In the genomic region with DNA sequence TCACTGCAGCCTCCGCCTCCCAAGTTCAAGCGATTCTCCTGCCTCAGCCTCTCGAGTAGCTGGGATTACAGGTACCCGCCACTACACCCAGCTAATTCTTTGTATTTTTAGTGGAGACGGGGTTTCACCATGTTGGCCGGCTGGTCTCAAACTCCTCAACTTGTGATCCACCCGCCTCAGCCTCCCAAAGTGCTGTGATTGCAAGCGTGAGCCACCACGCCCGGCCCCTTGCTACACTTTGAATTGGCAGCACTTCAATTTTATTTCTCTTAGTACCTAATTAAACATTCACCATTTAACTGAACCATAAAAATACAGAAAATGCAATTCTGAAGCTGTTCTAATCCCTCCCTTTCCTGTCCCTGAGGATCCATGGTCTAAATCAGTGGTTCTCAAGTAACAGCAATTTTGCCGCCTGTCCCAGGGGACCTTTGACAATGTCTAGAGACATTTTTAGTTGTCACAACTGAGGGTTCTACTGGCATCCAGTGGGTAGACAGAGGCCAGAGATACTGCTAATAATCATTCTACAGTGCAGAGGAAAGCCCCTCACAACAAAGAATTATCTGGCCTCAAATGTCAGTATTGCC, we compare ENCODE assay signal across 23 cellular contexts. TPM values are rescaled to one million over a fixed set of nuclear protein-coding genes. Genes with fewer than 3 reads are reported as not detected.
"Had no signal": no experiment of that assay in that cellular context is flagged by ENCODE, and none has a peak within 500 bp of the region (broad histone marks: within the 10 kb centered on the region; RNA-seq: fewer than 3 reads in every experiment).

No MANE protein-coding gene starts in this region.

- H3K4me3 Mint-ChIP-seq: activated CD4-positive, alpha-beta memory T cell treated with anti-CD3 and anti-CD28 coated beads for 36 hours; activated naive CD8-positive, alpha-beta T cell treated with anti-CD3 and anti-CD28 coated beads, Interleukin-2, amount 10 ng/mL, durations not matched to agents 7 days and 5 days; nephron; stimulated activated naive B cell treated with anti-CD40 and anti-IgM and Interleukin-4, amounts not matched to agents 10 μg/mL and 1 μg/mL and 100 μg/mL, for 72 hours had no signal

- ATAC-seq: left ventricle myocardium superior; pancreas; psoas muscle; stimulated activated naive B cell treated with anti-CD40 and anti-IgM and Interleukin-4, amounts not matched to agents 10 μg/mL and 1 μg/mL and 100 μg/mL, for 72 hours; upper lobe of right lung had no signal

- H3K27ac ChIP-seq: pancreas, psoas muscle, right atrium auricular region, stomach, thyroid gland, upper lobe of right lung, VCaP had no signal

- H3K4me1 Mint-ChIP-seq: nephron; stimulated activated naive B cell treated with anti-CD40 and anti-IgM and Interleukin-4, amounts not matched to agents 10 μg/mL and 1 μg/mL and 100 μg/mL, for 72 hours had no signal

- H3K27me3 Mint-ChIP-seq: activated CD4-positive, alpha-beta memory T cell treated with anti-CD3 and anti-CD28 coated beads for 36 hours; activated naive CD8-positive, alpha-beta T cell treated with anti-CD3 and anti-CD28 coated beads, Interleukin-2, amount 10 ng/mL, durations not matched to agents 7 days and 5 days; stimulated activated naive B cell treated with anti-CD40 and anti-IgM and Interleukin-4, amounts not matched to agents 10 μg/mL and 1 μg/mL and 100 μg/mL, for 72 hours had no signal

- DNase-seq: activated CD4-positive, alpha-beta memory T cell treated with anti-CD3 and anti-CD28 coated beads for 36 hours; activated CD4-positive, alpha-beta T cell treated with anti-CD3 and anti-CD28 coated beads for 4 hours; activated naive CD4-positive, alpha-beta T cell; activated naive CD8-positive, alpha-beta T cell treated with anti-CD3 and anti-CD28 coated beads, Interleukin-2, amount 10 ng/mL, durations not matched to agents 7 days and 5 days; activated T-cell treated with anti-CD3 and anti-CD28 coated beads, Interleukin-2, amount 50 U/mL, for 48 hours; caudate nucleus; foreskin fibroblast; islet precursor cell; left ventricle myocardium superior; pancreas; psoas muscle; stimulated activated CD4-positive, alpha-beta T cell treated with anti-CD3 and anti-CD28 coated beads, Interleukin-15, amount 100 ng/mL, for 24 hours; stimulated activated CD4-positive, alpha-beta T cell treated with anti-CD3 and anti-CD28 coated beads, Interleukin-2, amount 100 ng/mL, for 24 hours; stimulated activated naive B cell treated with anti-CD40 and anti-IgM and Interleukin-4, amounts not matched to agents 10 μg/mL and 1 μg/mL and 100 μg/mL, for 72 hours; stomach; T-helper 1 cell; thyroid gland; upper lobe of right lung had no signal

- H3K9me3 ChIP-seq: pancreas, psoas muscle, right atrium auricular region, stomach, thyroid gland, upper lobe of right lung had no signal

- H3K4me1 ChIP-seq: psoas muscle, right atrium auricular region, upper lobe of right lung had no signal

- H3K4me3 ChIP-seq: pancreas, psoas muscle, right atrium auricular region, stomach, thyroid gland, upper lobe of right lung had no signal

- H3K27ac Mint-ChIP-seq: activated CD4-positive, alpha-beta memory T cell treated with anti-CD3 and anti-CD28 coated beads for 36 hours; activated naive CD8-positive, alpha-beta T cell treated with anti-CD3 and anti-CD28 coated beads, Interleukin-2, amount 10 ng/mL, durations not matched to agents 7 days and 5 days; nephron; stimulated activated naive B cell treated with anti-CD40 and anti-IgM and Interleukin-4, amounts not matched to agents 10 μg/mL and 1 μg/mL and 100 μg/mL, for 72 hours had no signal

- H3K9me3 Mint-ChIP-seq: activated CD4-positive, alpha-beta memory T cell treated with anti-CD3 and anti-CD28 coated beads for 36 hours; activated naive CD8-positive, alpha-beta T cell treated with anti-CD3 and anti-CD28 coated beads, Interleukin-2, amount 10 ng/mL, durations not matched to agents 7 days and 5 days; nephron; stimulated activated naive B cell treated with anti-CD40 and anti-IgM and Interleukin-4, amounts not matched to agents 10 μg/mL and 1 μg/mL and 100 μg/mL, for 72 hours had no signal

RNA-seq across cellular contexts. Expression of a gene that starts 4.3 kb away (rescaled TPM):
- total RNA-seq: left ventricle myocardium superior had no signal

RNA-seq across cellular contexts. Expression of a gene that starts 20.2 kb away (rescaled TPM):
- total RNA-seq: chondrocyte, endothelial cell of umbilical vein had no signal
